In the genomic region with DNA sequence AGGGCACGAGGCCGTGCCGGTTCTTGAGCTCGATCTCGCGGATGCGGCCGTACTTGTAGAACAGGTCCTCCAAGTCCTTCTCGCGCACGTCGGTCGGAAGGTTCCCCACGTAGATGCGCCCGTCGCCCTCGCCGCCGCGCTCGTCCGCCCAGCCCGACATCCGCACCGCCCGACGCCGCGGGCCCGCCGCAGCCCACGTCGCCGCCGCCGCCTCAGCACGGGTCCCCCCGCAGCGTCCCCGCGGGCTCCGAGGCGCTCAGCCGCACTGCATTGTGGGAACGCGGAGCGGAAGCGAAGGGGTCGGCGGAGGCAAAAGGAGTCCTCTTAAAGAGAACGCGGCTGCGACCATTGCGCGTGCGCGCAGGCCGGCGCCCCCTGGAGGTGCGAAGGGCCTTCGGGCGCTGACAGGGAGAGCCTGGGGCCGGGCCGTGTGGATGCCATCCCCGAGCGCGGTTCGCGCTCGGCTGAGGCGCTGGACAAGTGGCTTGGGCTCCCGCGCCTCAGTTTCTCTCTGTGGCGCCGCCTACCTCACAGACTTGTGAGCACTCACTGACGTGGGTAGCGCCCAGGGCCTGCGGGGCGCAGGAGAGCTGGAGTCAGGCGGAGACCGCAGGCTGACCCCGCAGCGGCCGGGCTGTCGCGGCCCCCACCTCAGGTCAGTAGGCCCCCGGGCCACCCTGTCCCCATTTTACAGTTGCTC, we compare ENCODE assay signal across 1 cellular context.
TF ChIP-seq lines count a peak whose summit lies in the region.

A gene with protein sequence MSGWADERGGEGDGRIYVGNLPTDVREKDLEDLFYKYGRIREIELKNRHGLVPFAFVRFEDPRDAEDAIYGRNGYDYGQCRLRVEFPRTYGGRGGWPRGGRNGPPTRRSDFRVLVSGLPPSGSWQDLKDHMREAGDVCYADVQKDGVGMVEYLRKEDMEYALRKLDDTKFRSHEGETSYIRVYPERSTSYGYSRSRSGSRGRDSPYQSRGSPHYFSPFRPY (minus strand): TSS at position 299 of the 700 bp plus-strand sequence. CDS start 139 bp downstream, at position 160.

TF ChIP-seq in K562, 482 proteins besides CTCF, POLR2A, EP300 and RAD21 (continued from another document and continues in another):
- 0 out of 2 replicates have a peak, but pooled peaks have one; percentile 40 for TF ChIP-seq NR4A1 (CRISPR knock-in tag; IDR thresholded peaks at IDR 0.05)
- TF ChIP-seq NR4A1 (tag; IDR thresholded peaks at IDR 0.05): no peak
- no peak for TF ChIP-seq RAD51 (IDR thresholded peaks at IDR 0.05; ENCODE audit: borderline replicate concordance, low read depth)
- TF ChIP-seq HLTF (IDR thresholded peaks at IDR 0.05): no peak
- no peak for TF ChIP-seq MCM2 (IDR thresholded peaks at IDR 0.05; ENCODE audit: low read depth)
- TF ChIP-seq CREBBP (IDR thresholded peaks at IDR 0.05; ENCODE audit: low read depth, low read length): no peak
- TF ChIP-seq, protein P1, sequence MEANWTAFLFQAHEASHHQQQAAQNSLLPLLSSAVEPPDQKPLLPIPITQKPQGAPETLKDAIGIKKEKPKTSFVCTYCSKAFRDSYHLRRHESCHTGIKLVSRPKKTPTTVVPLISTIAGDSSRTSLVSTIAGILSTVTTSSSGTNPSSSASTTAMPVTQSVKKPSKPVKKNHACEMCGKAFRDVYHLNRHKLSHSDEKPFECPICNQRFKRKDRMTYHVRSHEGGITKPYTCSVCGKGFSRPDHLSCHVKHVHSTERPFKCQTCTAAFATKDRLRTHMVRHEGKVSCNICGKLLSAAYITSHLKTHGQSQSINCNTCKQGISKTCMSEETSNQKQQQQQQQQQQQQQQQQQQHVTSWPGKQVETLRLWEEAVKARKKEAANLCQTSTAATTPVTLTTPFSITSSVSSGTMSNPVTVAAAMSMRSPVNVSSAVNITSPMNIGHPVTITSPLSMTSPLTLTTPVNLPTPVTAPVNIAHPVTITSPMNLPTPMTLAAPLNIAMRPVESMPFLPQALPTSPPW (CRISPR knock-in tag; IDR thresholded peaks at IDR 0.05): peak; percentile 80
- peak in 1 of 2 experiments; percentile 42; a peak in 1 of 4 replicates for TF ChIP-seq HDAC1 (IDR thresholded peaks at IDR 0.05)
- peak; percentile 73 for TF ChIP-seq ZBTB7A (IDR thresholded peaks at IDR 0.05; ENCODE audit: borderline replicate concordance, control insufficient read depth, low read depth, low read length)
- TF ChIP-seq, protein P2, sequence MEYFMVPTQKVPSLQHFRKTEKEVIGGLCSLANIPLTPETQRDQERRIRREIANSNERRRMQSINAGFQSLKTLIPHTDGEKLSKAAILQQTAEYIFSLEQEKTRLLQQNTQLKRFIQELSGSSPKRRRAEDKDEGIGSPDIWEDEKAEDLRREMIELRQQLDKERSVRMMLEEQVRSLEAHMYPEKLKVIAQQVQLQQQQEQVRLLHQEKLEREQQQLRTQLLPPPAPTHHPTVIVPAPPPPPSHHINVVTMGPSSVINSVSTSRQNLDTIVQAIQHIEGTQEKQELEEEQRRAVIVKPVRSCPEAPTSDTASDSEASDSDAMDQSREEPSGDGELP (CRISPR knock-in tag; IDR thresholded peaks at IDR 0.05; ENCODE audit: borderline replicate concordance): peak; percentile 74; the same call in 1 of the 2 replicates
- peak; percentile 23 for TF ChIP-seq CREB1 (IDR thresholded peaks at IDR 0.05)
- TF ChIP-seq CREB1 (CRISPR knock-in tag; IDR thresholded peaks at IDR 0.05): 0 out of 2 replicates have a peak, but pooled peaks have one; percentile 38
- TF ChIP-seq LCOR (CRISPR knock-in tag; IDR thresholded peaks at IDR 0.05): 0 out of 2 replicates have a peak, but pooled peaks have one; percentile 18
- TF ChIP-seq ZNF197 (CRISPR knock-in tag; IDR thresholded peaks at IDR 0.05; ENCODE audit: low read depth): no peak
- TF ChIP-seq ILF3 (IDR thresholded peaks at IDR 0.05; ENCODE audit: borderline replicate concordance): no peak
- TF ChIP-seq NFIX (CRISPR knock-in tag; IDR thresholded peaks at IDR 0.05; ENCODE audit: low read depth): no peak
- peak; percentile 88 for TF ChIP-seq CTBP1 (IDR thresholded peaks at IDR 0.05; ENCODE audit: borderline replicate concordance)
- TF ChIP-seq HNRNPL (IDR thresholded peaks at IDR 0.05; ENCODE audit: low read depth, low read length): peak; percentile 60; the same call in 1 of the 2 replicates
- TF ChIP-seq TEAD4 (IDR thresholded peaks at IDR 0.05; ENCODE audit: low read length): no peak
- no peak for TF ChIP-seq TEAD4 (CRISPR knock-in tag; IDR thresholded peaks at IDR 0.05; ENCODE audit: borderline replicate concordance)
- peak; percentile 93 for TF ChIP-seq POLR2G (IDR thresholded peaks at IDR 0.05; ENCODE audit: low read depth, low read length)
- no peak for TF ChIP-seq SMAD2 (IDR thresholded peaks at IDR 0.05; ENCODE audit: low read depth, low read length)
- peak; percentile 76 for TF ChIP-seq RBBP5 (IDR thresholded peaks at IDR 0.05; ENCODE audit: borderline replicate concordance, insufficient read depth, low read length, poor library complexity, severe bottlenecking)
- peak in 1 of 2 experiments; percentile 43; a peak in 1 of 4 replicates for TF ChIP-seq FOXK2 (conservative IDR thresholded peaks at IDR 0.05 in 1 of 2, IDR thresholded peaks at IDR 0.05 in 1 of 2; ENCODE audit: low read depth in 2 of 2)
- no peak for TF ChIP-seq ZEB2 (IDR thresholded peaks at IDR 0.05)
- TF ChIP-seq PCBP1 (IDR thresholded peaks at IDR 0.05; ENCODE audit: low read depth, low read length, poor library complexity, severe bottlenecking): no peak
- TF ChIP-seq L3MBTL2 (IDR thresholded peaks at IDR 0.05): peak; percentile 85
- TF ChIP-seq, protein P3, sequence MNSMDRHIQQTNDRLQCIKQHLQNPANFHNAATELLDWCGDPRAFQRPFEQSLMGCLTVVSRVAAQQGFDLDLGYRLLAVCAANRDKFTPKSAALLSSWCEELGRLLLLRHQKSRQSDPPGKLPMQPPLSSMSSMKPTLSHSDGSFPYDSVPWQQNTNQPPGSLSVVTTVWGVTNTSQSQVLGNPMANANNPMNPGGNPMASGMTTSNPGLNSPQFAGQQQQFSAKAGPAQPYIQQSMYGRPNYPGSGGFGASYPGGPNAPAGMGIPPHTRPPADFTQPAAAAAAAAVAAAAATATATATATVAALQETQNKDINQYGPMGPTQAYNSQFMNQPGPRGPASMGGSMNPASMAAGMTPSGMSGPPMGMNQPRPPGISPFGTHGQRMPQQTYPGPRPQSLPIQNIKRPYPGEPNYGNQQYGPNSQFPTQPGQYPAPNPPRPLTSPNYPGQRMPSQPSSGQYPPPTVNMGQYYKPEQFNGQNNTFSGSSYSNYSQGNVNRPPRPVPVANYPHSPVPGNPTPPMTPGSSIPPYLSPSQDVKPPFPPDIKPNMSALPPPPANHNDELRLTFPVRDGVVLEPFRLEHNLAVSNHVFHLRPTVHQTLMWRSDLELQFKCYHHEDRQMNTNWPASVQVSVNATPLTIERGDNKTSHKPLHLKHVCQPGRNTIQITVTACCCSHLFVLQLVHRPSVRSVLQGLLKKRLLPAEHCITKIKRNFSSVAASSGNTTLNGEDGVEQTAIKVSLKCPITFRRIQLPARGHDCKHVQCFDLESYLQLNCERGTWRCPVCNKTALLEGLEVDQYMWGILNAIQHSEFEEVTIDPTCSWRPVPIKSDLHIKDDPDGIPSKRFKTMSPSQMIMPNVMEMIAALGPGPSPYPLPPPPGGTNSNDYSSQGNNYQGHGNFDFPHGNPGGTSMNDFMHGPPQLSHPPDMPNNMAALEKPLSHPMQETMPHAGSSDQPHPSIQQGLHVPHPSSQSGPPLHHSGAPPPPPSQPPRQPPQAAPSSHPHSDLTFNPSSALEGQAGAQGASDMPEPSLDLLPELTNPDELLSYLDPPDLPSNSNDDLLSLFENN (IDR thresholded peaks at IDR 0.05; ENCODE audit: low read depth in 2 of 2, low read length in 2 of 2): no peak
- TF ChIP-seq, protein P4, sequence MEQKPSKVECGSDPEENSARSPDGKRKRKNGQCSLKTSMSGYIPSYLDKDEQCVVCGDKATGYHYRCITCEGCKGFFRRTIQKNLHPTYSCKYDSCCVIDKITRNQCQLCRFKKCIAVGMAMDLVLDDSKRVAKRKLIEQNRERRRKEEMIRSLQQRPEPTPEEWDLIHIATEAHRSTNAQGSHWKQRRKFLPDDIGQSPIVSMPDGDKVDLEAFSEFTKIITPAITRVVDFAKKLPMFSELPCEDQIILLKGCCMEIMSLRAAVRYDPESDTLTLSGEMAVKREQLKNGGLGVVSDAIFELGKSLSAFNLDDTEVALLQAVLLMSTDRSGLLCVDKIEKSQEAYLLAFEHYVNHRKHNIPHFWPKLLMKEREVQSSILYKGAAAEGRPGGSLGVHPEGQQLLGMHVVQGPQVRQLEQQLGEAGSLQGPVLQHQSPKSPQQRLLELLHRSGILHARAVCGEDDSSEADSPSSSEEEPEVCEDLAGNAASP (IDR thresholded peaks at IDR 0.05): no peak
- TF ChIP-seq ETV6 (IDR thresholded peaks at IDR 0.05; ENCODE audit: borderline replicate concordance in 1 of 2, low read depth in 2 of 2, low read length in 1 of 2): 0 out of 4 replicates have a peak, but pooled peaks of 1 of the 2 experiments have one; percentile 50
- TF ChIP-seq ETV6 (CRISPR knock-in tag; IDR thresholded peaks at IDR 0.05; ENCODE audit: borderline replicate concordance): no peak
- peak; percentile 47; the same call in 1 of the 2 replicates for TF ChIP-seq ZKSCAN1 (IDR thresholded peaks at IDR 0.05; ENCODE audit: low read depth, low read length)
- TF ChIP-seq MAFF (IDR thresholded peaks at IDR 0.05; ENCODE audit: low read length): no peak
- TF ChIP-seq KAT7 (CRISPR knock-in tag; IDR thresholded peaks at IDR 0.05; ENCODE audit: borderline replicate concordance): peak; percentile 61; the same call in 1 of the 2 replicates
- TF ChIP-seq ZNF76 (CRISPR knock-in tag; IDR thresholded peaks at IDR 0.05; ENCODE audit: borderline replicate concordance): 0 out of 2 replicates have a peak, but pooled peaks have one; percentile 74
- peak; percentile 56 for TF ChIP-seq KAT2B (IDR thresholded peaks at IDR 0.05; ENCODE audit: low read depth, low read length)
- TF ChIP-seq, protein P5, sequence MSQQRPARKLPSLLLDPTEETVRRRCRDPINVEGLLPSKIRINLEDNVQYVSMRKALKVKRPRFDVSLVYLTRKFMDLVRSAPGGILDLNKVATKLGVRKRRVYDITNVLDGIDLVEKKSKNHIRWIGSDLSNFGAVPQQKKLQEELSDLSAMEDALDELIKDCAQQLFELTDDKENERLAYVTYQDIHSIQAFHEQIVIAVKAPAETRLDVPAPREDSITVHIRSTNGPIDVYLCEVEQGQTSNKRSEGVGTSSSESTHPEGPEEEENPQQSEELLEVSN (IDR thresholded peaks at IDR 0.05; ENCODE audit: borderline replicate concordance in 1 of 2, extremely low read depth in 1 of 2, insufficient read depth in 1 of 2, insufficient read length in 1 of 2, low read depth in 1 of 2, low read length in 1 of 2, poor library complexity in 1 of 2, severe bottlenecking in 1 of 2): peak in 1 of 2 experiments; percentile 88
- TF ChIP-seq TBP (optimal IDR thresholded peaks at IDR 0.05; ENCODE audit: low read depth, low read length): peak; percentile 71
- TF ChIP-seq, protein P6, sequence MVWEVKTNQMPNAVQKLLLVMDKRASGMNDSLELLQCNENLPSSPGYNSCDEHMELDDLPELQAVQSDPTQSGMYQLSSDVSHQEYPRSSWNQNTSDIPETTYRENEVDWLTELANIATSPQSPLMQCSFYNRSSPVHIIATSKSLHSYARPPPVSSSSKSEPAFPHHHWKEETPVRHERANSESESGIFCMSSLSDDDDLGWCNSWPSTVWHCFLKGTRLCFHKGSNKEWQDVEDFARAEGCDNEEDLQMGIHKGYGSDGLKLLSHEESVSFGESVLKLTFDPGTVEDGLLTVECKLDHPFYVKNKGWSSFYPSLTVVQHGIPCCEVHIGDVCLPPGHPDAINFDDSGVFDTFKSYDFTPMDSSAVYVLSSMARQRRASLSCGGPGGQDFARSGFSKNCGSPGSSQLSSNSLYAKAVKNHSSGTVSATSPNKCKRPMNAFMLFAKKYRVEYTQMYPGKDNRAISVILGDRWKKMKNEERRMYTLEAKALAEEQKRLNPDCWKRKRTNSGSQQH (CRISPR knock-in tag; IDR thresholded peaks at IDR 0.05): no peak
- no peak for TF ChIP-seq BRD9 (IDR thresholded peaks at IDR 0.05; ENCODE audit: low read depth, partially characterized antibody)
- peak; percentile 71 for TF ChIP-seq SIN3B (IDR thresholded peaks at IDR 0.05; ENCODE audit: low read depth)
- TF ChIP-seq THRAP3 (IDR thresholded peaks at IDR 0.05; ENCODE audit: borderline replicate concordance): no peak
- peak; percentile 70 for TF ChIP-seq U2AF1 (optimal IDR thresholded peaks at IDR 0.05; ENCODE audit: low read depth, low read length)
- TF ChIP-seq ZNF239 (CRISPR knock-in tag; IDR thresholded peaks at IDR 0.05): no peak
- TF ChIP-seq RFX5 (IDR thresholded peaks at IDR 0.05; ENCODE audit: low read depth, low read length): no peak
- TF ChIP-seq SAP30 (IDR thresholded peaks at IDR 0.05; ENCODE audit: borderline replicate concordance, insufficient read depth, low read depth, low read length, poor library complexity, severe bottlenecking): peak; percentile 32
- TF ChIP-seq, protein P7, sequence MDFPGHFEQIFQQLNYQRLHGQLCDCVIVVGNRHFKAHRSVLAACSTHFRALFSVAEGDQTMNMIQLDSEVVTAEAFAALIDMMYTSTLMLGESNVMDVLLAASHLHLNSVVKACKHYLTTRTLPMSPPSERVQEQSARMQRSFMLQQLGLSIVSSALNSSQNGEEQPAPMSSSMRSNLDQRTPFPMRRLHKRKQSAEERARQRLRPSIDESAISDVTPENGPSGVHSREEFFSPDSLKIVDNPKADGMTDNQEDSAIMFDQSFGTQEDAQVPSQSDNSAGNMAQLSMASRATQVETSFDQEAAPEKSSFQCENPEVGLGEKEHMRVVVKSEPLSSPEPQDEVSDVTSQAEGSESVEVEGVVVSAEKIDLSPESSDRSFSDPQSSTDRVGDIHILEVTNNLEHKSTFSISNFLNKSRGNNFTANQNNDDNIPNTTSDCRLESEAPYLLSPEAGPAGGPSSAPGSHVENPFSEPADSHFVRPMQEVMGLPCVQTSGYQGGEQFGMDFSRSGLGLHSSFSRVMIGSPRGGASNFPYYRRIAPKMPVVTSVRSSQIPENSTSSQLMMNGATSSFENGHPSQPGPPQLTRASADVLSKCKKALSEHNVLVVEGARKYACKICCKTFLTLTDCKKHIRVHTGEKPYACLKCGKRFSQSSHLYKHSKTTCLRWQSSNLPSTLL (IDR thresholded peaks at IDR 0.05): no peak
- TF ChIP-seq RHOXF2B (CRISPR knock-in tag; conservative IDR thresholded peaks at IDR 0.05): no peak
- no peak for TF ChIP-seq EGR1 (conservative IDR thresholded peaks at IDR 0.05)
- TF ChIP-seq, protein P8, sequence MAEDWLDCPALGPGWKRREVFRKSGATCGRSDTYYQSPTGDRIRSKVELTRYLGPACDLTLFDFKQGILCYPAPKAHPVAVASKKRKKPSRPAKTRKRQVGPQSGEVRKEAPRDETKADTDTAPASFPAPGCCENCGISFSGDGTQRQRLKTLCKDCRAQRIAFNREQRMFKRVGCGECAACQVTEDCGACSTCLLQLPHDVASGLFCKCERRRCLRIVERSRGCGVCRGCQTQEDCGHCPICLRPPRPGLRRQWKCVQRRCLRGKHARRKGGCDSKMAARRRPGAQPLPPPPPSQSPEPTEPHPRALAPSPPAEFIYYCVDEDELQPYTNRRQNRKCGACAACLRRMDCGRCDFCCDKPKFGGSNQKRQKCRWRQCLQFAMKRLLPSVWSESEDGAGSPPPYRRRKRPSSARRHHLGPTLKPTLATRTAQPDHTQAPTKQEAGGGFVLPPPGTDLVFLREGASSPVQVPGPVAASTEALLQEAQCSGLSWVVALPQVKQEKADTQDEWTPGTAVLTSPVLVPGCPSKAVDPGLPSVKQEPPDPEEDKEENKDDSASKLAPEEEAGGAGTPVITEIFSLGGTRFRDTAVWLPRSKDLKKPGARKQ (CRISPR knock-in tag; IDR thresholded peaks at IDR 0.05): no peak
- TF ChIP-seq ZNF778 (CRISPR knock-in tag; IDR thresholded peaks at IDR 0.05): no peak
- TF ChIP-seq E2F3 (CRISPR knock-in tag; IDR thresholded peaks at IDR 0.05): no peak
- no peak for TF ChIP-seq POLR3G (IDR thresholded peaks at IDR 0.05; ENCODE audit: extremely low read depth, insufficient read length, insufficient replicate concordance)
